In the genomic region with DNA sequence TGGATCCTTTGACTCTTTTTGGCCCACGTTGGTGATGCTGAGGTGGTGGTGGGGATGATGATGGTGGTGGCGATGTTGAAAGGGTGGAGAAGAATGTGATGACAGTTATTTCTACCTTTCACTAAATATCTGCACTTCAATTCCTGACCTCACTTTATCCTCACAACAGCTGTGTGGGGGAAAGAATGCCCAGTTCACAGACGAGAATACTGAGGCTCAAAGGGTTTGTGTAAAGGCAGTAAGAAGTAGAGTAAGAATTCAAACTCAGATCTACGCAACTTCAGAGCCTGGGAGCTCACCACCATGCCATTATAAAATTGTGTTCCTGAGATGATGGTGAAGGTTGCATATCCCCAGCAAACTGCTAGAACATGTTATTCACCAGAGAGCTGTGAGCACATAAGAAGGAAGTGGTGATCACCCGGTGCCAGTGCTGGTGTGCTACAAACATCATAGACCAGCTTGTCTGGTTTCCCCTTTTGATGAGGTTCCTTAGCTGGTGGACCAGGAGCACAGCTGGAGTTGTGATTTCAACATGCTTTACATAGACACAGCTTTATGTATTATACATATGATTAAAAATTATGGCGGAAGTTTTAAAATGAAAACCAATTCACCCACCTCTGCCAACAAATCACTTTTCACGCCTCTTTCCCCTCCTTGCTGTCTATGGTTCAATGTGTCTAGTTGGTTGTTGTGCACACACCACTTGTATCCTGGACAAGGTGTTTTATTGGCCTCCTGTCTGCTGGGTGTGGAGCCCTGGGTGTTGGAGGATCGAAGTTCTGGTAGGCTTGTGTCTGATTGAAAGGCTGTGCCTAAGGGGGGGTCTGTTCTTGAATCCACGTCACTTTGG, we compare ENCODE assay signal across 10 cellular contexts. TPM values are rescaled to one million over a fixed set of nuclear protein-coding genes. Genes with fewer than 3 reads are reported as not detected.
DNase-seq lines count a peak whose midpoint lies in the region; ATAC-seq, FAIRE-seq and TF ChIP-seq lines count a peak whose summit lies in the region.
"Had no signal": no experiment of that assay in that cellular context is flagged by ENCODE, and none has a peak within 500 bp of the region (broad histone marks: within the 10 kb centered on the region; RNA-seq: fewer than 3 reads in every experiment).

No MANE protein-coding gene starts in this region.

- H3K27ac ChIP-seq in PC-9 = peak overlapping the region; percentile 73
- peak overlapping the region; percentile 78 to 85 for H3K27ac ChIP-seq in small intestine (ENCODE audit: low read depth in 1 of 2, low read length in 1 of 2)

- no peaks in the 10 kb centered on the region for H3K9me2 ChIP-seq in PC-9 (ENCODE audit: insufficient read depth)

- peaks cover 4% of the 10 kb centered on the region; the same call in 1 of the 2 replicates for H3K36me3 ChIP-seq in PC-9 (ENCODE audit: low read depth)
- no peaks in the 10 kb centered on the region for H3K36me3 ChIP-seq in small intestine (ENCODE audit: control insufficient read depth in 2 of 2, insufficient read depth in 2 of 2, low read length in 2 of 2)

- H3K79me2 ChIP-seq in PC-9 (ENCODE audit: low read depth) = peaks cover 96% of the 10 kb centered on the region

- no peaks in the 10 kb centered on the region for H3K9me3 ChIP-seq in PC-9 (ENCODE audit: insufficient read depth, low read depth)
- H3K9me3 ChIP-seq in small intestine (ENCODE audit: control insufficient read depth, low read depth) = no peaks in the 10 kb centered on the region

- H3K4me3 ChIP-seq in PC-9 = no peak overlapping the region
- H3K4me3 ChIP-seq in small intestine (ENCODE audit: low read depth in 1 of 2, low read length in 2 of 2) = no peak overlapping the region

- intact Hi-C loops in PC-9 (cut with micrococcal nuclease; ENCODE audit: unreplicated experiment) = loop anchor here (1.0 kb wide), 1 partner anchor 20 kb away; no protein-coding TSS in a partner anchor

- TSS peak; percentile 70 for BruUV-seq in PC-9 (replicated peaks; lab: Mats Ljungman, UMichigan)

- POLR2A ChIA-PET in PC-9 (lab: Charles Lee; ENCODE audit: unreplicated experiment) = interaction anchor here (1.4 kb wide), 1 partner anchor 20 kb away, joined by 12 read pairs; no protein-coding TSS in a partner anchor

- peak in 1 of 2 experiments; percentile 51 for DNase-seq in PC-9
- peak; percentile 93 for DNase-seq in small intestine
- DNase-seq in NCI-H1048 (lab: John Stamatoyannopoulos, UW) = no peak
- DNase-seq in NCI-H1436 treated with DMSO at 0.1 percent for 48 hours (lab: John Stamatoyannopoulos, UW) = no peak
- no peak for DNase-seq in NCI-H128 (lab: John Stamatoyannopoulos, UW; ENCODE audit: unreplicated experiment)
- DNase-seq: DMS79 treated with DMSO at 0.1 percent for 48 hours; stimulated activated CD4-positive, alpha-beta T cell treated with anti-CD3 and anti-CD28 coated beads, Interleukin-12 subunit alpha, Interleukin-12 subunit beta, amount 100 ng/mL, for 4 hours had no signal

- no peak overlapping the region for H2AFZ ChIP-seq in PC-9

- H3K4me1 ChIP-seq in PC-9 (replicated peaks; ENCODE audit: insufficient read depth) (peaks cover 69% of the 10 kb centered on the region), small intestine (ENCODE audit: control insufficient read depth in 2 of 2, insufficient read depth in 1 of 2, low read depth in 1 of 2, low read length in 1 of 2) (peaks cover 3 to 5% of the 10 kb centered on the region in 2 donors)

- H4K20me1 ChIP-seq in PC-9 (ENCODE audit: insufficient read depth) = peaks cover 43% of the 10 kb centered on the region

- H3K27me3 ChIP-seq in PC-9 (ENCODE audit: insufficient read depth, low read depth) (no peaks in the 10 kb centered on the region), small intestine (ENCODE audit: control insufficient read depth in 2 of 2, insufficient read depth in 2 of 2, low read length in 2 of 2) (no peaks in the 10 kb centered on the region)

- 38 to 65% (median 44%) methylated on average over 9 of the region's 9 CpGs for WGBS in small intestine, 3 donors

- ATAC-seq in HG02642 (IDR thresholded peaks at IDR 0.05; ENCODE audit: poor library complexity, unreplicated experiment) (peak; percentile 13), esophagus mucosa (peak; percentile 52), GM21360 (IDR thresholded peaks at IDR 0.05; ENCODE audit: unreplicated experiment) (no peak)

- no peak for TF ChIP-seq CTCF in PC-9 (conservative IDR thresholded peaks at IDR 0.05)

- CTCF ChIA-PET in PC-9 (lab: Charles Lee) = no interaction called here

- peaks cover 26% of the 10 kb centered on the region for H3F3A ChIP-seq in PC-9 (ENCODE audit: insufficient read depth, low read depth)

- H3K4me2 ChIP-seq in PC-9 = peak overlapping the region; percentile 69

- FAIRE-seq in small intestine (lab: Jason Lieb, UNC) = no peak

RNA-seq across cellular contexts. Expression of a gene that starts 6.2 kb away (rescaled TPM):
- total RNA-seq in PC-9 (2021) (139 and 141 TPM in 2 replicates), esophagus mucosa (121 TPM)
- polyA plus RNA-seq in small intestine = 100 to 1,000 TPM in 2 of 3 donors, 10 to 100 TPM in 1; 97.8 to 169 (median 116) TPM
